In genomic region chr2:144507441-144508161, GRCh38 we compare ENCODE assay signal across 10 cellular contexts.
DNase-seq lines count a peak whose midpoint lies in the region; ATAC-seq and TF ChIP-seq lines count a peak whose summit lies in the region.
"Had no signal": no experiment of that assay in that cellular context is flagged by ENCODE, and none has a peak within 500 bp of the region (broad histone marks: within the 10 kb centered on the region; RNA-seq: fewer than 3 reads in every experiment).

No MANE protein-coding gene starts in this region.

- H3K4me1 Mint-ChIP-seq in stimulated activated effector memory CD8-positive, alpha-beta T cell treated with anti-CD3 and anti-CD28 coated beads, Interleukin-12 subunit alpha, Interleukin-12 subunit beta, amount 100 ng/mL, for 72 hours: peaks cover 78% of the 10 kb centered on the region

- H3K4me3 ChIP-seq in HL-60 (replicated peaks; ENCODE audit: insufficient read depth, low read length) (no peak overlapping the region), WI38 (ENCODE audit: low read depth, low read length) (peak overlapping the region; percentile 8)

- peak overlapping the region; percentile 57 for H3K4me3 Mint-ChIP-seq in stimulated activated effector memory CD8-positive, alpha-beta T cell treated with anti-CD3 and anti-CD28 coated beads, Interleukin-12 subunit alpha, Interleukin-12 subunit beta, amount 100 ng/mL, for 72 hours

- H3K27ac ChIP-seq in HL-60 (replicated peaks): peak overlapping the region; percentile 95

- no peaks in the 10 kb centered on the region for H3K9me3 Mint-ChIP-seq in stimulated activated effector memory CD8-positive, alpha-beta T cell treated with anti-CD3 and anti-CD28 coated beads, Interleukin-12 subunit alpha, Interleukin-12 subunit beta, amount 100 ng/mL, for 72 hours

- H3K27me3 ChIP-seq in HL-60 (ENCODE audit: insufficient read depth, poor library complexity, severe bottlenecking): no peaks in the 10 kb centered on the region

- DNase-seq in HL-60 (ENCODE audit: low read depth in 1 of 2, low spot score in 1 of 2): no peak
- peak; percentile 78 for DNase-seq in inferior parietal cortex (ENCODE audit: extremely low spot score)
- no peak for DNase-seq in stimulated activated effector memory CD8-positive, alpha-beta T cell treated with anti-CD3 and anti-CD28 coated beads, Interleukin-12 subunit alpha, Interleukin-12 subunit beta, amount 100 ng/mL, for 72 hours (ENCODE audit: low spot score in 2 of 2)
- no peak for DNase-seq in T1000 (lab: John Stamatoyannopoulos, UW)
- no peak for DNase-seq in foreskin melanocyte
- DNase-seq in stimulated activated CD4-positive, alpha-beta T cell treated with anti-CD3 and anti-CD28 coated beads, Interleukin-15, amount 100 ng/mL, for 24 hours: no peak
- DNase-seq: activated naive CD4-positive, alpha-beta T cell; GDM1 had no signal

- ATAC-seq in stimulated activated effector memory CD8-positive, alpha-beta T cell treated with anti-CD3 and anti-CD28 coated beads, Interleukin-12 subunit alpha, Interleukin-12 subunit beta, amount 100 ng/mL, for 72 hours: no peak
- no peak for ATAC-seq in GM19023 (IDR thresholded peaks at IDR 0.05; ENCODE audit: unreplicated experiment)

- no peak overlapping the region for H3K27ac Mint-ChIP-seq in stimulated activated effector memory CD8-positive, alpha-beta T cell treated with anti-CD3 and anti-CD28 coated beads, Interleukin-12 subunit alpha, Interleukin-12 subunit beta, amount 100 ng/mL, for 72 hours

- no peak for TF ChIP-seq CTCF in HL-60 (IDR thresholded peaks at IDR 0.05; ENCODE audit: insufficient read depth, low read length)
- TF ChIP-seq CTCF in WI38 (IDR thresholded peaks at IDR 0.05; ENCODE audit: low read depth, low read length): no peak

- H3K36me3 Mint-ChIP-seq in stimulated activated effector memory CD8-positive, alpha-beta T cell treated with anti-CD3 and anti-CD28 coated beads, Interleukin-12 subunit alpha, Interleukin-12 subunit beta, amount 100 ng/mL, for 72 hours: peaks cover 87% of the 10 kb centered on the region
